In genomic region chr1:88272216-88272615, GRCh38 we compare ENCODE assay signal across 22 cellular contexts.
DNase-seq lines count a peak whose midpoint lies in the region; ATAC-seq and TF ChIP-seq lines count a peak whose summit lies in the region.
"Had no signal": no experiment of that assay in that cellular context is flagged by ENCODE, and none has a peak within 500 bp of the region (broad histone marks: within the 10 kb centered on the region; RNA-seq: fewer than 3 reads in every experiment).

No MANE protein-coding gene starts in this region.

- no peak overlapping the region for H3K27ac Mint-ChIP-seq in H9
- no peak overlapping the region for H3K27ac Mint-ChIP-seq in activated CD4-positive, alpha-beta T cell treated with anti-CD3 and anti-CD28 coated beads for 36 hours
- H3K27ac Mint-ChIP-seq: CD14-positive monocyte; CD4-positive, alpha-beta memory T cell; CD4-positive, CD25-positive, alpha-beta regulatory T cell had no signal

- H3K9me2 ChIP-seq in hepatocyte (replicated peaks; ENCODE audit: insufficient read depth), result no peaks in the 10 kb centered on the region

- no peak for ATAC-seq in HG02973 (IDR thresholded peaks at IDR 0.05; ENCODE audit: unreplicated experiment)
- ATAC-seq in activated CD4-positive, alpha-beta T cell treated with anti-CD3 and anti-CD28 coated beads for 36 hours, result no peak

- no peak overlapping the region for H2BK15ac ChIP-seq in H9 (ENCODE audit: low read depth, low read length)

- no peak overlapping the region for H3K4me3 ChIP-seq in hepatocyte
- H3K4me3 ChIP-seq: BLaER1 had no signal

- no peak overlapping the region for H2BK20ac ChIP-seq in H9 (ENCODE audit: low read depth, low read length, poor library complexity, severe bottlenecking)

- H4K8ac ChIP-seq in H9 (replicated peaks; ENCODE audit: insufficient read length, low read depth, low read length), result no peak overlapping the region

- no peak overlapping the region for H2BK5ac ChIP-seq in H9 (ENCODE audit: insufficient read length, low read length)

- H3K14ac ChIP-seq in H9 (ENCODE audit: insufficient read depth, low read length), result no peak overlapping the region

- intact Hi-C loops in activated CD4-positive, alpha-beta T cell treated with anti-CD3 and anti-CD28 coated beads for 36 hours (cut with DNase I, micrococcal nuclease), result no loop called here

- H3K4me2 ChIP-seq in H9 (ENCODE audit: insufficient read depth, insufficient read length, low read length) (no peak overlapping the region), hepatocyte (no peak overlapping the region)
- H3K4me2 ChIP-seq: BLaER1 had no signal

- no peak overlapping the region for H2AFZ ChIP-seq in H9 (ENCODE audit: low read length)
- H2AFZ ChIP-seq in hepatocyte, result no peak overlapping the region

- H3K56ac ChIP-seq in H9 (ENCODE audit: insufficient read length, low read depth, low read length), result no peak overlapping the region

- CTCF ChIA-PET in activated CD4-positive, alpha-beta T cell treated with anti-CD3 and anti-CD28 coated beads for 36 hours (lab: Charles Lee), result no interaction called here

- H4K20me1 ChIP-seq in H9 (ENCODE audit: control insufficient read depth, insufficient read depth, insufficient read length) (no peaks in the 10 kb centered on the region), hepatocyte (ENCODE audit: insufficient read depth, poor library complexity, severe bottlenecking) (no peaks in the 10 kb centered on the region)
- H4K20me1 ChIP-seq: BLaER1 had no signal

- no peak overlapping the region for H2AK5ac ChIP-seq in H9 (ENCODE audit: insufficient read length, low read length)

- H3K27me3 ChIP-seq in H9 (ENCODE audit: insufficient read depth, low read length) (no peaks in the 10 kb centered on the region), hepatocyte (no peaks in the 10 kb centered on the region)
- H3K27me3 ChIP-seq: BE2C, BLaER1 had no signal

- peaks cover 20 to 21% of the 10 kb centered on the region in 2 experiments for H3K4me1 Mint-ChIP-seq in H9
- H3K4me1 Mint-ChIP-seq in activated CD4-positive, alpha-beta T cell treated with anti-CD3 and anti-CD28 coated beads for 36 hours, result no peaks in the 10 kb centered on the region
- H3K4me1 Mint-ChIP-seq: CD14-positive monocyte; CD4-positive, alpha-beta memory T cell; CD4-positive, CD25-positive, alpha-beta regulatory T cell; CD8-positive, alpha-beta memory T cell had no signal

- H3K36me3 ChIP-seq in hepatocyte (replicated peaks; ENCODE audit: insufficient read depth, low read depth), result no peaks in the 10 kb centered on the region
- H3K36me3 ChIP-seq: BE2C, BLaER1 had no signal

- H2BK12ac ChIP-seq in H9 (ENCODE audit: insufficient read length, low read depth, low read length), result no peak overlapping the region

- no peak overlapping the region for H3K4me3 Mint-ChIP-seq in H9
- no peak overlapping the region for H3K4me3 Mint-ChIP-seq in activated CD4-positive, alpha-beta T cell treated with anti-CD3 and anti-CD28 coated beads for 36 hours
- H3K4me3 Mint-ChIP-seq: CD14-positive monocyte; CD4-positive, alpha-beta memory T cell; CD4-positive, CD25-positive, alpha-beta regulatory T cell; CD8-positive, alpha-beta memory T cell had no signal

- no peak overlapping the region for H3K9ac ChIP-seq in H9 (ENCODE audit: extremely low read depth, insufficient read length, low read length)
- H3K9ac ChIP-seq: BLaER1 had no signal

- H3K23ac ChIP-seq in H9 (ENCODE audit: insufficient read length, low read depth, low read length), result no peak overlapping the region

- H3K27ac ChIP-seq in H9 (ENCODE audit: insufficient read length, low read depth, low read length) (no peak overlapping the region), hepatocyte (no peak overlapping the region)
- H3K27ac ChIP-seq: BLaER1 had no signal

- H3K9me3 ChIP-seq in H9 (ENCODE audit: control insufficient read depth, low read depth, low read length) (no peaks in the 10 kb centered on the region), hepatocyte (ENCODE audit: low read depth) (no peaks in the 10 kb centered on the region)
- H3K9me3 ChIP-seq: BE2C, BLaER1 had no signal

- H3K23me2 ChIP-seq in H9 (ENCODE audit: insufficient read length, low read depth, low read length, poor library complexity, severe bottlenecking), result no peaks in the 10 kb centered on the region

- DNase-seq in H9, result no peak
- peak; percentile 28 for DNase-seq in globus pallidus (ENCODE audit: low spot score)
- DNase-seq in midbrain (lab: John Stamatoyannopoulos, UW), result peak; percentile 1
- peak; percentile 28 for DNase-seq in pons (ENCODE audit: low spot score)
- no peak for DNase-seq in hepatocyte (ENCODE audit: low spot score)
- DNase-seq in activated CD4-positive, alpha-beta T cell treated with anti-CD3 and anti-CD28 coated beads for 36 hours, result no peak
- no peak for DNase-seq in stimulated activated CD8-positive, alpha-beta memory T cell treated with anti-CD3 and anti-CD28 coated beads, Interleukin-4, amount 100 ng/mL, for 48 hours
- DNase-seq: 8988T; ACHN; BE2C; C1 segment of cervical spinal cord; CD4-positive, alpha-beta memory T cell; CD4-positive, CD25-positive, alpha-beta regulatory T cell; CD8-positive, alpha-beta memory T cell; COR-L47; DMS 273 treated with DMSO at 0.1 percent for 48 hours; DMS153; DMS79 treated with DMSO at 0.1 percent for 48 hours; GF-D8 had no signal

- H3K27me3 Mint-ChIP-seq in H9 (ENCODE audit: low read depth), result no peaks in the 10 kb centered on the region
- peaks cover 3% of the 10 kb centered on the region for H3K27me3 Mint-ChIP-seq in activated CD4-positive, alpha-beta T cell treated with anti-CD3 and anti-CD28 coated beads for 36 hours
- H3K27me3 Mint-ChIP-seq: CD8-positive, alpha-beta memory T cell had no signal

- H4K5ac ChIP-seq in H9 (ENCODE audit: insufficient read length, low read depth, low read length), result no peak overlapping the region

- no peak overlapping the region for H3T11ph ChIP-seq in H9 (ENCODE audit: low read length)

- H3K4ac ChIP-seq in H9 (ENCODE audit: low read depth, low read length), result no peak overlapping the region

- H3K79me1 ChIP-seq in H9 (ENCODE audit: insufficient read depth, low read depth, low read length, poor library complexity, severe bottlenecking), result no peaks in the 10 kb centered on the region

- H2BK120ac ChIP-seq in H9 (ENCODE audit: low read depth, low read length, poor library complexity, severe bottlenecking), result no peak overlapping the region

- H3K36me3 Mint-ChIP-seq in H9 (ENCODE audit: insufficient read depth in 1 of 3, low read depth in 3 of 3), result no peaks in the 10 kb centered on the region
- no peaks in the 10 kb centered on the region for H3K36me3 Mint-ChIP-seq in activated CD4-positive, alpha-beta T cell treated with anti-CD3 and anti-CD28 coated beads for 36 hours (ENCODE audit: low read depth)
- H3K36me3 Mint-ChIP-seq: CD14-positive monocyte; CD4-positive, alpha-beta memory T cell; CD4-positive, CD25-positive, alpha-beta regulatory T cell; CD8-positive, alpha-beta memory T cell had no signal

- peak overlapping the region; percentile 38 for H3K18ac ChIP-seq in H9 (ENCODE audit: insufficient read length, low read depth, low read length)

- no peak overlapping the region for H4K91ac ChIP-seq in H9 (ENCODE audit: insufficient read length, low read depth, low read length)

- H3K4me1 ChIP-seq in H9 (ENCODE audit: insufficient read depth, low read length), result no peaks in the 10 kb centered on the region
- peaks cover 7% of the 10 kb centered on the region for H3K4me1 ChIP-seq in hepatocyte (ENCODE audit: insufficient read depth)
- H3K4me1 ChIP-seq: BE2C, BLaER1 had no signal

- no CpG with 5 or more reads among the region's 5 CpGs for WGBS in H9 (ENCODE audit: extremely low coverage, insufficient read length, low lambda C conversion rate)
- 97% methylated on average over 5 of the region's 5 CpGs for WGBS in hepatocyte (ENCODE audit: low lambda C conversion rate, missing lambda C conversion rate)

- H3K79me2 ChIP-seq in H9 (ENCODE audit: insufficient read depth, low read length) (no peaks in the 10 kb centered on the region), hepatocyte (no peaks in the 10 kb centered on the region)

- TF ChIP-seq CTCF in H9 (conservative IDR thresholded peaks at IDR 0.05) (no peak), hepatocyte (IDR thresholded peaks at IDR 0.05; ENCODE audit: poor library complexity) (no peak)

- H3K9me3 Mint-ChIP-seq in H9, result no peaks in the 10 kb centered on the region
- H3K9me3 Mint-ChIP-seq in activated CD4-positive, alpha-beta T cell treated with anti-CD3 and anti-CD28 coated beads for 36 hours (ENCODE audit: low read depth), result no peaks in the 10 kb centered on the region
- H3K9me3 Mint-ChIP-seq: CD8-positive, alpha-beta memory T cell had no signal

- POLR2A ChIA-PET in activated CD4-positive, alpha-beta T cell treated with anti-CD3 and anti-CD28 coated beads for 36 hours (lab: Charles Lee), result no interaction called here

Comparison
In these comparisons a context has a peak if more than half of its experiments do, and no peak if none do; other contexts are left out.
1. DNase-seq: peak in globus pallidus (single experiment), midbrain (single experiment) and pons (single experiment); none in H9 (single experiment), hepatocyte (single experiment), activated CD4-positive, alpha-beta T cell treated with anti-CD3 and anti-CD28 coated beads for 36 hours (single experiment) and stimulated activated CD8-positive, alpha-beta memory T cell treated with anti-CD3 and anti-CD28 coated beads, Interleukin-4, amount 100 ng/mL, for 48 hours (single experiment).